In genomic region chr1:174158767-174159252, GRCh38 we compare ENCODE assay signal across 1 cellular context.
A peak's percentile ranks its signal among the peaks of the same experiment; 100 is the strongest.
TF ChIP-seq lines count a peak whose summit lies in the region.

No MANE protein-coding gene starts in this region.

TF ChIP-seq in HEK293, 187 proteins besides CTCF, POLR2A, EP300 and RAD21 (continued from another document and continues in another):
- no peak for TF ChIP-seq HIC1 (tag by site-specific recombination; IDR thresholded peaks at IDR 0.05)
- TF ChIP-seq FEZF1 (tag by site-specific recombination; IDR thresholded peaks at IDR 0.05), result no peak
- peak; percentile 36; the same call in 1 of the 2 replicates for TF ChIP-seq ZNF335 (tag by site-specific recombination; conservative IDR thresholded peaks at IDR 0.05)
- no peak for TF ChIP-seq ZNF157 (tag by site-specific recombination; IDR thresholded peaks at IDR 0.05)
- TF ChIP-seq ZNF747 (tag by site-specific recombination; IDR thresholded peaks at IDR 0.05), result no peak
- no peak for TF ChIP-seq OSR2 (tag by site-specific recombination; IDR thresholded peaks at IDR 0.05)
- no peak for TF ChIP-seq ZNF777 (tag by site-specific recombination; IDR thresholded peaks at IDR 0.05; ENCODE audit: borderline replicate concordance)
- no peak for TF ChIP-seq ZNF121 (tag by site-specific recombination; IDR thresholded peaks at IDR 0.05)
- TF ChIP-seq ZSCAN4 (tag by site-specific recombination; IDR thresholded peaks at IDR 0.05), result no peak
- no peak for TF ChIP-seq ZNF660 (tag by site-specific recombination; IDR thresholded peaks at IDR 0.05)
- no peak for TF ChIP-seq ZNF350 (tag by site-specific recombination; IDR thresholded peaks at IDR 0.05)
- TF ChIP-seq KLF10 (tag by site-specific recombination; IDR thresholded peaks at IDR 0.05), result 0 out of 2 replicates have a peak, but pooled peaks have one; percentile 49
- TF ChIP-seq SP7 (tag by site-specific recombination; IDR thresholded peaks at IDR 0.05), result no peak
- TF ChIP-seq, protein P1, sequence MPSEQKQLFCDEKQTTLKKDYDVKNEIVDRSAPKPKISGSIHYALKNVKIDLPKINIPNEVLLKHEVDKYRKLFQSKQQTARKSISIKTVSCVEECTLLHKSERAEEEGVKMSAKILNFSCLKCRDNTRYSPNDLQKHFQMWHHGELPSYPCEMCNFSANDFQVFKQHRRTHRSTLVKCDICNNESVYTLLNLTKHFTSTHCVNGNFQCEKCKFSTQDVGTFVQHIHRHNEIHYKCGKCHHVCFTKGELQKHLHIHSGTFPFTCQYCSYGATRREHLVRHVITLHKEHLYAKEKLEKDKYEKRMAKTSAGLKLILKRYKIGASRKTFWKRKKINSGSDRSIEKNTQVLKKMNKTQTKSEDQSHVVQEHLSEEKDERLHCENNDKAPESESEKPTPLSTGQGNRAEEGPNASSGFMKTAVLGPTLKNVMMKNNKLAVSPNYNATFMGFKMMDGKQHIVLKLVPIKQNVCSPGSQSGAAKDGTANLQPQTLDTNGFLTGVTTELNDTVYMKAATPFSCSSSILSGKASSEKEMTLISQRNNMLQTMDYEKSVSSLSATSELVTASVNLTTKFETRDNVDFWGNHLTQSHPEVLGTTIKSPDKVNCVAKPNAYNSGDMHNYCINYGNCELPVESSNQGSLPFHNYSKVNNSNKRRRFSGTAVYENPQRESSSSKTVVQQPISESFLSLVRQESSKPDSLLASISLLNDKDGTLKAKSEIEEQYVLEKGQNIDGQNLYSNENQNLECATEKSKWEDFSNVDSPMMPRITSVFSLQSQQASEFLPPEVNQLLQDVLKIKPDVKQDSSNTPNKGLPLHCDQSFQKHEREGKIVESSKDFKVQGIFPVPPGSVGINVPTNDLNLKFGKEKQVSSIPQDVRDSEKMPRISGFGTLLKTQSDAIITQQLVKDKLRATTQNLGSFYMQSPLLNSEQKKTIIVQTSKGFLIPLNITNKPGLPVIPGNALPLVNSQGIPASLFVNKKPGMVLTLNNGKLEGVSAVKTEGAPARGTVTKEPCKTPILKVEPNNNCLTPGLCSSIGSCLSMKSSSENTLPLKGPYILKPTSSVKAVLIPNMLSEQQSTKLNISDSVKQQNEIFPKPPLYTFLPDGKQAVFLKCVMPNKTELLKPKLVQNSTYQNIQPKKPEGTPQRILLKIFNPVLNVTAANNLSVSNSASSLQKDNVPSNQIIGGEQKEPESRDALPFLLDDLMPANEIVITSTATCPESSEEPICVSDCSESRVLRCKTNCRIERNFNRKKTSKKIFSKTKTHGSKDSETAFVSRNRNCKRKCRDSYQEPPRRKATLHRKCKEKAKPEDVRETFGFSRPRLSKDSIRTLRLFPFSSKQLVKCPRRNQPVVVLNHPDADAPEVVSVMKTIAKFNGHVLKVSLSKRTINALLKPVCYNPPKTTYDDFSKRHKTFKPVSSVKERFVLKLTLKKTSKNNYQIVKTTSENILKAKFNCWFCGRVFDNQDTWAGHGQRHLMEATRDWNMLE (tag by site-specific recombination; conservative IDR thresholded peaks at IDR 0.05; ENCODE audit: low read depth), result no peak
- TF ChIP-seq, protein P2, sequence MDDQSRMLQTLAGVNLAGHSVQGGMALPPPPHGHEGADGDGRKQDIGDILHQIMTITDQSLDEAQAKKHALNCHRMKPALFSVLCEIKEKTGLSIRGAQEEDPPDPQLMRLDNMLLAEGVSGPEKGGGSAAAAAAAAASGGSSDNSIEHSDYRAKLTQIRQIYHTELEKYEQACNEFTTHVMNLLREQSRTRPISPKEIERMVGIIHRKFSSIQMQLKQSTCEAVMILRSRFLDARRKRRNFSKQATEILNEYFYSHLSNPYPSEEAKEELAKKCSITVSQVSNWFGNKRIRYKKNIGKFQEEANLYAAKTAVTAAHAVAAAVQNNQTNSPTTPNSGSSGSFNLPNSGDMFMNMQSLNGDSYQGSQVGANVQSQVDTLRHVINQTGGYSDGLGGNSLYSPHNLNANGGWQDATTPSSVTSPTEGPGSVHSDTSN (CRISPR knock-in tag; IDR thresholded peaks at IDR 0.05), result no peak
- TF ChIP-seq ZNF274 (IDR thresholded peaks at IDR 0.05; ENCODE audit: low read length), result no peak
- TF ChIP-seq ZNF274 (tag by site-specific recombination; IDR thresholded peaks at IDR 0.05; ENCODE audit: borderline replicate concordance), result no peak
- no peak for TF ChIP-seq OVOL3 (tag by site-specific recombination; IDR thresholded peaks at IDR 0.05)
- TF ChIP-seq ZNF37A (tag by site-specific recombination; IDR thresholded peaks at IDR 0.05), result no peak
- TF ChIP-seq, protein P3, sequence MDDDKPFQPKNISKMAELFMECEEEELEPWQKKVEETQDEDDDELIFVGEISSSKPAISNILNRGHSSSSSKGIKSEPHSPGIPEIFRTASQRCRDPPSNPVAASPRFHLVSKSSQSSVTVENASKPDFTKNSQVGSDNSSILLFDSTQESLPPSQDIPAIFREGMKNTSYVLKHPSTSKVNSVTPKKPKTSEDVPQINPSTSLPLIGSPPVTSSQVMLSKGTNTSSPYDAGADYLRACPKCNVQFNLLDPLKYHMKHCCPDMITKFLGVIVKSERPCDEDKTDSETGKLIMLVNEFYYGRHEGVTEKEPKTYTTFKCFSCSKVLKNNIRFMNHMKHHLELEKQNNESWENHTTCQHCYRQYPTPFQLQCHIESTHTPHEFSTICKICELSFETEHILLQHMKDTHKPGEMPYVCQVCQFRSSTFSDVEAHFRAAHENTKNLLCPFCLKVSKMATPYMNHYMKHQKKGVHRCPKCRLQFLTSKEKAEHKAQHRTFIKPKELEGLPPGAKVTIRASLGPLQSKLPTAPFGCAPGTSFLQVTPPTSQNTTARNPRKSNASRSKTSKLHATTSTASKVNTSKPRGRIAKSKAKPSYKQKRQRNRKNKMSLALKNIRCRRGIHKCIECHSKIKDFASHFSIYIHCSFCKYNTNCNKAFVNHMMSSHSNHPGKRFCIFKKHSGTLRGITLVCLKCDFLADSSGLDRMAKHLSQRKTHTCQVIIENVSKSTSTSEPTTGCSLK (tag by site-specific recombination; IDR thresholded peaks at IDR 0.05), result no peak
- TF ChIP-seq, protein P4, sequence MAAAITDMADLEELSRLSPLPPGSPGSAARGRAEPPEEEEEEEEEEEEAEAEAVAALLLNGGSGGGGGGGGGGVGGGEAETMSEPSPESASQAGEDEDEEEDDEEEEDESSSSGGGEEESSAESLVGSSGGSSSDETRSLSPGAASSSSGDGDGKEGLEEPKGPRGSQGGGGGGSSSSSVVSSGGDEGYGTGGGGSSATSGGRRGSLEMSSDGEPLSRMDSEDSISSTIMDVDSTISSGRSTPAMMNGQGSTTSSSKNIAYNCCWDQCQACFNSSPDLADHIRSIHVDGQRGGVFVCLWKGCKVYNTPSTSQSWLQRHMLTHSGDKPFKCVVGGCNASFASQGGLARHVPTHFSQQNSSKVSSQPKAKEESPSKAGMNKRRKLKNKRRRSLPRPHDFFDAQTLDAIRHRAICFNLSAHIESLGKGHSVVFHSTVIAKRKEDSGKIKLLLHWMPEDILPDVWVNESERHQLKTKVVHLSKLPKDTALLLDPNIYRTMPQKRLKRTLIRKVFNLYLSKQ (tag by site-specific recombination; IDR thresholded peaks at IDR 0.05; ENCODE audit: borderline replicate concordance), result no peak
- no peak for TF ChIP-seq YY1 (tag by site-specific recombination; IDR thresholded peaks at IDR 0.05)
- no peak for TF ChIP-seq ZNF202 (tag by site-specific recombination; IDR thresholded peaks at IDR 0.05; ENCODE audit: borderline replicate concordance)
- 0 out of 2 replicates have a peak, but pooled peaks have one; percentile 59 for TF ChIP-seq ZNF366 (tag by site-specific recombination; conservative IDR thresholded peaks at IDR 0.05)
- TF ChIP-seq PRDM4 (tag by site-specific recombination; IDR thresholded peaks at IDR 0.05), result no peak
- TF ChIP-seq KLF1 (tag by site-specific recombination; IDR thresholded peaks at IDR 0.05), result peak; percentile 9; the same call in 1 of the 2 replicates
- TF ChIP-seq HOXC10 (CRISPR knock-in tag; IDR thresholded peaks at IDR 0.05), result no peak
- no peak for TF ChIP-seq ZNF701 (tag by site-specific recombination; IDR thresholded peaks at IDR 0.05)
- TF ChIP-seq ZNF26 (tag by site-specific recombination; IDR thresholded peaks at IDR 0.05), result no peak
- TF ChIP-seq ZNF830 (tag by site-specific recombination; IDR thresholded peaks at IDR 0.05; ENCODE audit: low read depth), result no peak
- TF ChIP-seq ZNF239 (tag by site-specific recombination; IDR thresholded peaks at IDR 0.05), result no peak
- TF ChIP-seq, protein P5, sequence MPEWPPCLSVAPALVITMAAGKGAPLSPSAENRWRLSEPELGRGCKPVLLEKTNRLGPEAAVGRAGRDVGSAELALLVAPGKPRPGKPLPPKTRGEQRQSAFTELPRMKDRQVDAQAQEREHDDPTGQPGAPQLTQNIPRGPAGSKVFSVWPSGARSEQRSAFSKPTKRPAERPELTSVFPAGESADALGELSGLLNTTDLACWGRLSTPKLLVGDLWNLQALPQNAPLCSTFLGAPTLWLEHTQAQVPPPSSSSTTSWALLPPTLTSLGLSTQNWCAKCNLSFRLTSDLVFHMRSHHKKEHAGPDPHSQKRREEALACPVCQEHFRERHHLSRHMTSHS (tag by site-specific recombination; IDR thresholded peaks at IDR 0.05), result no peak
- TF ChIP-seq ZBTB48 (tag by site-specific recombination; IDR thresholded peaks at IDR 0.05), result peak; percentile 54; the same call in 1 of the 2 replicates
- TF ChIP-seq ZNF76 (tag by site-specific recombination; IDR thresholded peaks at IDR 0.05; ENCODE audit: borderline replicate concordance, low read depth), result no peak
- no peak for TF ChIP-seq ZNF501 (tag by site-specific recombination; IDR thresholded peaks at IDR 0.05)
- TF ChIP-seq, protein P6, sequence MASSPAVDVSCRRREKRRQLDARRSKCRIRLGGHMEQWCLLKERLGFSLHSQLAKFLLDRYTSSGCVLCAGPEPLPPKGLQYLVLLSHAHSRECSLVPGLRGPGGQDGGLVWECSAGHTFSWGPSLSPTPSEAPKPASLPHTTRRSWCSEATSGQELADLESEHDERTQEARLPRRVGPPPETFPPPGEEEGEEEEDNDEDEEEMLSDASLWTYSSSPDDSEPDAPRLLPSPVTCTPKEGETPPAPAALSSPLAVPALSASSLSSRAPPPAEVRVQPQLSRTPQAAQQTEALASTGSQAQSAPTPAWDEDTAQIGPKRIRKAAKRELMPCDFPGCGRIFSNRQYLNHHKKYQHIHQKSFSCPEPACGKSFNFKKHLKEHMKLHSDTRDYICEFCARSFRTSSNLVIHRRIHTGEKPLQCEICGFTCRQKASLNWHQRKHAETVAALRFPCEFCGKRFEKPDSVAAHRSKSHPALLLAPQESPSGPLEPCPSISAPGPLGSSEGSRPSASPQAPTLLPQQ (tag by site-specific recombination; IDR thresholded peaks at IDR 0.05), result no peak; the same call in 1 of the 2 replicates
- TF ChIP-seq ZNF221 (tag by site-specific recombination; IDR thresholded peaks at IDR 0.05; ENCODE audit: borderline replicate concordance), result no peak
- TF ChIP-seq ZNF473 (tag by site-specific recombination; IDR thresholded peaks at IDR 0.05), result no peak
- no peak for TF ChIP-seq ZBTB1 (tag by site-specific recombination; IDR thresholded peaks at IDR 0.05)
- no peak for TF ChIP-seq ZNF211 (tag by site-specific recombination; IDR thresholded peaks at IDR 0.05; ENCODE audit: low read depth)
- TF ChIP-seq WT1 (tag by site-specific recombination; IDR thresholded peaks at IDR 0.05), result no peak
